Comparison of ENCODE assay signal across 8 cellular contexts in genomic region chr10:112183329-112184051, GRCh38. TPM values are rescaled to one million over a fixed set of nuclear protein-coding genes. Genes with fewer than 3 reads are reported as not detected.
DNase-seq lines count a peak whose midpoint lies in the region; ATAC-seq and TF ChIP-seq lines count a peak whose summit lies in the region.

TSS of gene GPAM (minus strand) at chr10:112183765. CDS start at chr10:112181784, 1,981 bp downstream.

- H3K79me2 ChIP-seq in OCI-LY1 (ENCODE audit: insufficient read depth, low read length), result no peaks in the 10 kb centered on the region

- peak; percentile 88 for ATAC-seq in GM21367 (IDR thresholded peaks at IDR 0.05; ENCODE audit: unreplicated experiment)

- in situ Hi-C loops in Caki2 (cut with HindIII; ENCODE audit: low pct_unique_long_range_greater_than_20kb, low sequenced_read_pairs), result no loop called here

- TF ChIP-seq CTCF in OCI-LY1 (IDR thresholded peaks at IDR 0.05; ENCODE audit: low read length) (no peak), epithelial cell of proximal tubule (conservative IDR thresholded peaks at IDR 0.05; ENCODE audit: low read depth, low read length) (no peak)

- no peaks in the 10 kb centered on the region for H4K20me1 ChIP-seq in OCI-LY1 (ENCODE audit: insufficient read depth, low read length)

- H3K27ac ChIP-seq in OCI-LY1 (ENCODE audit: low read depth, low read length, poor library complexity, severe bottlenecking), result no peak within 1 kb of the TSS
- peak within 1 kb of the TSS; percentile 86 for H3K27ac ChIP-seq in mucosa of rectum (ENCODE audit: low read depth in 2 of 2, low read length in 2 of 2)

- DNase-seq in Caki2 (ENCODE audit: low read depth) (peak; percentile 85), HT1080 (ENCODE audit: low read depth) (peak; percentile 86), activated T-cell treated with anti-CD3 and anti-CD28 coated beads for 4 hours (peak; percentile 100), epithelial cell of proximal tubule (ENCODE audit: low read depth) (peak; percentile 32)
- peak; percentile 94 to 100 for DNase-seq in stimulated activated CD8-positive, alpha-beta memory T cell treated with anti-CD3 and anti-CD28 coated beads, Interleukin-4, amount 100 ng/mL, for 4 hours (ENCODE audit: low read depth in 2 of 2, low spot score in 1 of 2)

- H3K36me3 ChIP-seq in OCI-LY1 (ENCODE audit: insufficient read depth, low read length) (peaks cover 22% of the 10 kb centered on the region; the same call in 1 of the 2 replicates), mucosa of rectum (ENCODE audit: control insufficient read depth in 2 of 2, insufficient read depth in 2 of 2, low read length in 2 of 2) (peaks cover 1 to 9% of the 10 kb centered on the region in 2 donors)

- no peaks in the 10 kb centered on the region for H3F3A ChIP-seq in OCI-LY1 (ENCODE audit: insufficient read depth, low read length)

- no peaks in the 10 kb centered on the region for H3K27me3 ChIP-seq in OCI-LY1 (ENCODE audit: insufficient read depth, low read length)
- H3K27me3 ChIP-seq in mucosa of rectum (ENCODE audit: control insufficient read depth in 2 of 2, insufficient read depth in 2 of 2, low read length in 2 of 2), result no peaks in the 10 kb centered on the region

- peak within 1 kb of the TSS; percentile 85 for H2AFZ ChIP-seq in OCI-LY1 (ENCODE audit: low read length)

- peak within 1 kb of the TSS; percentile 94 for H3K4me2 ChIP-seq in OCI-LY1 (ENCODE audit: low read length)

- H3K9ac ChIP-seq in OCI-LY1 (ENCODE audit: low read length) (peak within 1 kb of the TSS; percentile 85), mucosa of rectum (ENCODE audit: low read depth in 1 of 2, low read length in 2 of 2) (peak within 1 kb of the TSS; percentile 75 to 81)

- H3K4me3 ChIP-seq in OCI-LY1 (ENCODE audit: low read depth, low read length, poor library complexity, severe bottlenecking) (peak within 1 kb of the TSS; percentile 97), epithelial cell of proximal tubule (ENCODE audit: low read depth, low read length) (peak within 1 kb of the TSS; percentile 95), mucosa of rectum (ENCODE audit: low read length in 2 of 2) (peak within 1 kb of the TSS; percentile 89 to 97)

- H3K4me1 ChIP-seq in OCI-LY1 (ENCODE audit: insufficient read depth, low read length, severe bottlenecking) (peaks cover 19% of the 10 kb centered on the region), mucosa of rectum (ENCODE audit: control insufficient read depth in 2 of 2, insufficient read depth in 2 of 2, low read length in 2 of 2) (peaks cover 6 to 8% of the 10 kb centered on the region in 2 donors)

- no peaks in the 10 kb centered on the region for H3K9me2 ChIP-seq in OCI-LY1 (ENCODE audit: low read depth, low read length)

- H3K9me3 ChIP-seq in OCI-LY1 (ENCODE audit: low read length) (0 out of 2 replicates have a peak, but pooled peaks cover 5% of the 10 kb centered on the region), mucosa of rectum (ENCODE audit: control insufficient read depth in 2 of 2, low read length in 2 of 2) (no peaks in the 10 kb centered on the region)

RNA-seq across cellular contexts. Expression of gene GPAM, which starts in this region (rescaled TPM):
- total RNA-seq in Caki2 (2014; rRNA removed; shearing (Covaris generic); ENCODE audit: low replicate concordance), result 4.9 and 5.0 TPM in 2 replicates
- 6.5 and 7.1 TPM in 2 replicates for total RNA-seq in HT1080 (2014; rRNA removed; shearing (Covaris generic))
- 4.3 and 5.1 TPM in 2 replicates for polyA plus RNA-seq in HT1080 (2015; cell fraction: cytosol; rRNA removed)
- polyA plus RNA-seq in HT1080 (2015; cell fraction: nucleus; rRNA removed), result 11.9 and 14.7 TPM in 2 replicates
- total RNA-seq in epithelial cell of proximal tubule, result 5.5 and 8.0 TPM in 2 replicates

Comparison
In these comparisons a context has a peak if more than half of its experiments do, and no peak if none do; other contexts are left out.
1. DNase-seq: peak in every context shown above with its lines; median percentile 100 in activated T-cell treated with anti-CD3 and anti-CD28 coated beads for 4 hours; 97 in stimulated activated CD8-positive, alpha-beta memory T cell treated with anti-CD3 and anti-CD28 coated beads, Interleukin-4, amount 100 ng/mL, for 4 hours; 86 in HT1080; 85 in Caki2; 32 in epithelial cell of proximal tubule.